ENCODE assay signal across 8 cellular contexts in genomic region chr4:88159137-88159725, GRCh38. TPM values are rescaled to one million over a fixed set of nuclear protein-coding genes. Genes with fewer than 3 reads are reported as not detected.
DNase-seq lines count a peak whose midpoint lies in the region; ATAC-seq, FAIRE-seq and TF ChIP-seq lines count a peak whose summit lies in the region.

No MANE protein-coding gene starts in this region.

- peak overlapping the region; percentile 80 to 93 for H3K4me2 ChIP-seq in H1 (ENCODE audit: insufficient read depth in 1 of 2, low read depth in 2 of 2, low read length in 2 of 2)

- H3K4me3 Mint-ChIP-seq in CD8-positive, alpha-beta T cell = peak overlapping the region; percentile 63

- no peak overlapping the region for H3K27ac ChIP-seq in CD8-positive, alpha-beta T cell (ENCODE audit: low read depth, low read length)
- no peak overlapping the region for H3K27ac ChIP-seq in H1 (ENCODE audit: low read depth, low read length)
- H3K27ac ChIP-seq in muscle layer of colon (ENCODE audit: low read depth, low read length) = no peak overlapping the region

- H3K56ac ChIP-seq in H1 (replicated peaks; ENCODE audit: insufficient read length, low read depth, low read length) = no peak overlapping the region

- H3K79me1 ChIP-seq in H1 (ENCODE audit: low read depth, low read length) = no peaks in the 10 kb centered on the region

- H3K4me1 ChIP-seq in CD8-positive, alpha-beta T cell (ENCODE audit: insufficient read depth, low read length) = no peaks in the 10 kb centered on the region
- H3K4me1 ChIP-seq in NT2/D1 (ENCODE audit: insufficient read depth, insufficient read length) (peaks cover 4% of the 10 kb centered on the region), H1 (replicated peaks in 1 of 4; ENCODE audit: control insufficient read depth in 3 of 4, insufficient read depth in 4 of 4, low read length in 3 of 4) (peaks cover 2 to 14% (median 8%) of the 10 kb centered on the region in 4 experiments), muscle layer of colon (ENCODE audit: insufficient read depth, low read length) (no peaks in the 10 kb centered on the region)

- DNase-seq in CD8-positive, alpha-beta T cell = no peak
- DNase-seq in NT2/D1 (ENCODE audit: low read depth, low spot score) (no peak), H1 (ENCODE audit: low read depth in 1 of 2, low spot score in 2 of 2) (peak in 1 of 2 experiments; percentile 47), 8988T (no peak), NK-92 (lab: John Stamatoyannopoulos, UW; ENCODE audit: unreplicated experiment) (no peak)
- no peak for DNase-seq in activated effector memory CD4-positive, alpha-beta T cell treated with anti-CD3 and anti-CD28 coated beads, Interleukin-2, amount 50 U/mL, for 16 hours

- H3K27me3 ChIP-seq in CD8-positive, alpha-beta T cell (ENCODE audit: insufficient read depth, low read length) = no peaks in the 10 kb centered on the region
- H3K27me3 ChIP-seq in NT2/D1 (ENCODE audit: insufficient read depth, insufficient read length) = peaks cover 6% of the 10 kb centered on the region
- peaks cover 0 to 2% (median 0%) of the 10 kb centered on the region in 4 experiments; a peak in 3 of 7 replicates for H3K27me3 ChIP-seq in H1 (replicated peaks in 1 of 4; ENCODE audit: control insufficient read depth in 3 of 4, extremely low read depth in 1 of 4, insufficient read depth in 3 of 4, low read length in 3 of 4)
- peaks cover 0 to 8% of the 10 kb centered on the region in 2 donors for H3K27me3 ChIP-seq in muscle layer of colon (ENCODE audit: control insufficient read depth in 1 of 2, insufficient read depth in 2 of 2, low read length in 2 of 2)

- no peak for ATAC-seq in CD8-positive, alpha-beta T cell
- peak; percentile 32 for ATAC-seq in GM21786 (IDR thresholded peaks at IDR 0.05; ENCODE audit: unreplicated experiment)

- CTCF ChIA-PET in CD8-positive, alpha-beta T cell (lab: Charles Lee) = no interaction called here
- CTCF ChIA-PET in H1 (lab: Charles Lee; ENCODE audit: partially characterized antibody) = no interaction called here

- H3K4me1 Mint-ChIP-seq in CD8-positive, alpha-beta T cell (ENCODE audit: low read depth) = peaks cover 11% of the 10 kb centered on the region

- H3K23me2 ChIP-seq in H1 (ENCODE audit: low read depth, low read length) = peaks cover 9% of the 10 kb centered on the region

- H2AFZ ChIP-seq in H1 (ENCODE audit: low read length) = peak overlapping the region; percentile 97

- no peak overlapping the region for H3K4ac ChIP-seq in H1 (replicated peaks; ENCODE audit: insufficient read length, low read depth, low read length)

- 16% methylated on average over 19 of the region's 19 CpGs; no CpG with 5 or more reads in 1 of the 2 experiments for WGBS in H1 (ENCODE audit: extremely low coverage in 1 of 2, insufficient coverage in 1 of 2, insufficient read length in 1 of 2, insufficient replicate concordance in 2 of 2, low coverage in 1 of 2, low lambda C conversion rate in 2 of 2, missing lambda C conversion rate in 1 of 2), 2 experiments

- no peak overlapping the region for H2BK120ac ChIP-seq in H1 (replicated peaks; ENCODE audit: low read depth, low read length)

- TF ChIP-seq POLR2A in H1 (IDR thresholded peaks at IDR 0.05; ENCODE audit: control extremely low read depth in 1 of 2, low read depth in 2 of 2, low read length in 2 of 2) = no peak

- no peak for TF ChIP-seq CTCF in CD8-positive, alpha-beta T cell (IDR thresholded peaks at IDR 0.05)
- no peak for TF ChIP-seq CTCF in H1 (IDR thresholded peaks at IDR 0.05; ENCODE audit: control extremely low read depth in 1 of 3, insufficient read depth in 1 of 3, low read depth in 1 of 3, low read length in 3 of 3)

- H4K20me1 ChIP-seq in H1 (replicated peaks in 1 of 2; ENCODE audit: control insufficient read depth in 1 of 2, insufficient read depth in 2 of 2, low read length in 2 of 2) = no peaks in the 10 kb centered on the region

- H2BK5ac ChIP-seq in H1 (ENCODE audit: low read depth, low read length) = peak overlapping the region; percentile 60; the same call in 1 of the 2 replicates

- no peaks in the 10 kb centered on the region for H3K36me3 Mint-ChIP-seq in CD8-positive, alpha-beta T cell

- H3K9me3 Mint-ChIP-seq in CD8-positive, alpha-beta T cell = no peaks in the 10 kb centered on the region

- no peaks in the 10 kb centered on the region for H3K79me2 ChIP-seq in H1 (ENCODE audit: control insufficient read depth in 1 of 2, insufficient read depth in 2 of 2, low read length in 2 of 2)

- no peak overlapping the region for H3K27ac Mint-ChIP-seq in CD8-positive, alpha-beta T cell

- no peak overlapping the region for H4K5ac ChIP-seq in H1 (ENCODE audit: insufficient read length, low read depth, low read length)

- H2AK5ac ChIP-seq in H1 (ENCODE audit: low read depth, low read length) = no peak overlapping the region

- no peak overlapping the region for H3K23ac ChIP-seq in H1 (ENCODE audit: insufficient read length)

- FAIRE-seq in H1 (lab: Jason Lieb, UNC) = no peak

- H4K8ac ChIP-seq in H1 (ENCODE audit: extremely low read depth, insufficient read depth, low read length) = peak overlapping the region; percentile 77

- H4K91ac ChIP-seq in H1 (replicated peaks; ENCODE audit: insufficient read length, low read length) = peak overlapping the region; percentile 34

- peak overlapping the region; percentile 39 for H3K4me3 ChIP-seq in CD8-positive, alpha-beta T cell (ENCODE audit: low read depth, low read length)
- H3K4me3 ChIP-seq in NT2/D1 (ENCODE audit: insufficient read length, low read depth) (peak overlapping the region; percentile 49), H1 (ENCODE audit: extremely low read depth in 1 of 4, insufficient read depth in 2 of 4, low read depth in 3 of 4, low read length in 4 of 4) (peak overlapping the region; percentile 40 to 67 (median 61)), muscle layer of colon (ENCODE audit: low read depth in 1 of 2, low read length in 2 of 2) (peak overlapping the region; percentile 51 to 61)

- H3K14ac ChIP-seq in H1 (ENCODE audit: insufficient read length) = no peak overlapping the region

- no peak for TF ChIP-seq EP300 in H1 (IDR thresholded peaks at IDR 0.05; ENCODE audit: borderline replicate concordance in 1 of 2, low read depth in 2 of 2, low read length in 2 of 2)

- no peaks in the 10 kb centered on the region for H3K9me3 ChIP-seq in CD8-positive, alpha-beta T cell (ENCODE audit: low read length)
- H3K9me3 ChIP-seq in NT2/D1 (ENCODE audit: insufficient read depth, low read length) (peaks cover 4% of the 10 kb centered on the region; the same call in 1 of the 2 replicates), H1 (ENCODE audit: insufficient read depth in 2 of 2, low read depth in 1 of 2, low read length in 1 of 2) (no peaks in the 10 kb centered on the region), muscle layer of colon (ENCODE audit: low read length) (no peaks in the 10 kb centered on the region)

- H2BK12ac ChIP-seq in H1 (ENCODE audit: low read depth, low read length) = peak overlapping the region; percentile 2; the same call in 1 of the 2 replicates

- TF ChIP-seq RAD21 in H1 (IDR thresholded peaks at IDR 0.05 in 1 of 2, conservative IDR thresholded peaks at IDR 0.05 in 1 of 2; ENCODE audit: low read depth in 2 of 2, low read length in 2 of 2) = no peak

- H3K9ac ChIP-seq in NT2/D1 (ENCODE audit: insufficient read length, low read depth) (peak overlapping the region; percentile 85), H1 (replicated peaks in 1 of 4; ENCODE audit: extremely low read depth in 1 of 4, low read depth in 3 of 4, low read length in 3 of 4) (peak overlapping the region in 3 of 4 experiments; percentile 6 to 49 (median 38); a peak in 4 of 7 replicates), muscle layer of colon (ENCODE audit: low read length) (no peak overlapping the region)

- no peaks in the 10 kb centered on the region for H3K36me3 ChIP-seq in CD8-positive, alpha-beta T cell (ENCODE audit: insufficient read depth, low read length)
- H3K36me3 ChIP-seq in NT2/D1 (ENCODE audit: insufficient read depth, insufficient read length, low read length) (no peaks in the 10 kb centered on the region), H1 (ENCODE audit: control insufficient read depth in 2 of 4, insufficient read depth in 4 of 4, low read length in 3 of 4) (no peaks in the 10 kb centered on the region), muscle layer of colon (ENCODE audit: insufficient read depth, low read length) (no peaks in the 10 kb centered on the region)

- intact Hi-C loops in CD8-positive, alpha-beta T cell (cut with DNase I, micrococcal nuclease) = no loop called here

- H2BK20ac ChIP-seq in H1 (ENCODE audit: low read length) = peak overlapping the region; percentile 82; the same call in 1 of the 2 replicates

- POLR2A ChIA-PET in CD8-positive, alpha-beta T cell (lab: Charles Lee) = no interaction called here
- POLR2A ChIA-PET in H1 (lab: Charles Lee; ENCODE audit: partially characterized antibody) = interaction anchor here (0.6 kb wide), 1 partner anchor 365 kb away, joined by 3 read pairs; no protein-coding TSS in a partner anchor

- H2BK15ac ChIP-seq in H1 (ENCODE audit: low read length) = peak overlapping the region; percentile 32; the same call in 1 of the 2 replicates

- peak overlapping the region; percentile 97 for H3K18ac ChIP-seq in H1 (ENCODE audit: extremely low read depth, low read length)

- H3K27me3 Mint-ChIP-seq in CD8-positive, alpha-beta T cell (ENCODE audit: low read depth) = peaks cover 16% of the 10 kb centered on the region

TF ChIP-seq in H1, 55 proteins besides CTCF, POLR2A, EP300 and RAD21 (continues in another document):
- no peak for TF ChIP-seq CHD2 (IDR thresholded peaks at IDR 0.05; ENCODE audit: low read length)
- TF ChIP-seq HDAC2 (IDR thresholded peaks at IDR 0.05; ENCODE audit: borderline replicate concordance in 1 of 2, low read depth in 2 of 2, low read length in 2 of 2) = 0 out of 4 replicates have a peak, but pooled peaks of 1 of the 2 experiments have one; percentile 11
- TF ChIP-seq SIN3A (conservative IDR thresholded peaks at IDR 0.05 in 1 of 2, IDR thresholded peaks at IDR 0.05 in 1 of 2; ENCODE audit: low read depth in 1 of 2, low read length in 2 of 2) = peak in 1 of 2 experiments; percentile 74; a peak in 1 of 4 replicates
- TF ChIP-seq MAFK (IDR thresholded peaks at IDR 0.05; ENCODE audit: low read depth, low read length) = no peak
- TF ChIP-seq CREB1 (IDR thresholded peaks at IDR 0.05) = peak; percentile 89
- no peak for TF ChIP-seq RFX5 (IDR thresholded peaks at IDR 0.05; ENCODE audit: borderline replicate concordance, low read depth, low read length)
- peak; percentile 53; the same call in 1 of the 2 replicates for TF ChIP-seq POLR2AphosphoS5 (IDR thresholded peaks at IDR 0.05; ENCODE audit: low read depth, low read length)

RNA-seq across cellular contexts. Expression of gene ABCG2, which starts 0.8 kb away (rescaled TPM):
- under 1 TPM; 0.33 to 0.61 TPM for total RNA-seq in CD8-positive, alpha-beta T cell
- total RNA-seq in H1 (2021; fragmentation: NEBNext Ultra II Directional; extraction: Animal tissue kit (Norgen Biotek cat#: 25700)) = 3.4 and 4.6 TPM in 2 replicates
- polyA plus RNA-seq in H1 (2011; rRNA removed) = 1.5 and 2.4 TPM in 2 replicates
- polyA plus RNA-seq in H1 (2011; cell fraction: cytosol; rRNA removed) = 2.6 TPM
- 1.5 TPM for polyA plus RNA-seq in H1 (2011; cell fraction: nucleus; rRNA removed)
- 1.9 to 3.0 TPM (median 2.8 TPM) in 4 replicates for polyA plus RNA-seq in H1 (2012, experiment 1 of 2)
- 0.28 TPM for polyA plus RNA-seq in H1 (2012, experiment 2 of 2)
- 5.3 TPM for polyA plus RNA-seq in H1 (2013, experiment 1 of 2)
- polyA plus RNA-seq in H1 (2013, experiment 2 of 2) = 5.4 TPM
- 4.3 and 5.2 TPM in 2 replicates for polyA minus RNA-seq in H1 (2011; rRNA and poly(A)+ RNA removed)
- 3.5 TPM for polyA minus RNA-seq in H1 (2011; cell fraction: cytosol; rRNA and poly(A)+ RNA removed)
- 2.8 TPM for polyA minus RNA-seq in H1 (2011; cell fraction: nucleus; rRNA and poly(A)+ RNA removed)
